ENCODE assay signal across 11 cellular contexts in genomic region chr2:174333502-174334277, GRCh38. TPM values are rescaled to one million over a fixed set of nuclear protein-coding genes. Genes with fewer than 3 reads are reported as not detected.
DNase-seq lines count a peak whose midpoint lies in the region; ATAC-seq lines count a peak whose summit lies in the region.
"Had no signal": no experiment of that assay in that cellular context is flagged by ENCODE, and none has a peak within 500 bp of the region (broad histone marks: within the 10 kb centered on the region; RNA-seq: fewer than 3 reads in every experiment).

No MANE protein-coding gene starts in this region.

- no peak for ATAC-seq in activated CD8-positive, alpha-beta T cell treated with anti-CD3 and anti-CD28 coated beads, Interleukin-2, amount 10 ng/mL, durations not matched to agents 7 days and 5 days

- peak; percentile 36 for DNase-seq in stimulated activated CD4-positive, alpha-beta T cell treated with anti-CD3 and anti-CD28 coated beads, Interleukin-15, amount 100 ng/mL, for 24 hours
- DNase-seq in stimulated activated CD4-positive, alpha-beta T cell treated with anti-CD3 and anti-CD28 coated beads, Interleukin-12 subunit alpha, Interleukin-12 subunit beta, amount 100 ng/mL, for 4 hours = no peak
- no peak for DNase-seq in activated CD8-positive, alpha-beta T cell treated with anti-CD3 and anti-CD28 coated beads, Interleukin-2, amount 10 ng/mL, durations not matched to agents 7 days and 5 days
- no peak for DNase-seq in effector CD8-positive, alpha-beta T cell (lab: John Stamatoyannopoulos, UW)
- DNase-seq in MG63 (no peak), SHP77 treated with DMSO at 0.1 percent for 48 hours (lab: John Stamatoyannopoulos, UW) (no peak), medulla oblongata (ENCODE audit: extremely low spot score) (no peak)
- DNase-seq: colonic mucosa, kidney, NCI-H2081 had no signal

- no peaks in the 10 kb centered on the region for H3K9me3 ChIP-seq in iPS-18c (ENCODE audit: control insufficient read depth, insufficient read depth, low read length)
- H3K9me3 ChIP-seq in MG63 = no peaks in the 10 kb centered on the region
- H3K9me3 ChIP-seq: colonic mucosa had no signal

- H3K27me3 Mint-ChIP-seq in activated CD8-positive, alpha-beta T cell treated with anti-CD3 and anti-CD28 coated beads, Interleukin-2, amount 10 ng/mL, durations not matched to agents 7 days and 5 days (ENCODE audit: low read depth) = peaks cover 77% of the 10 kb centered on the region

- peak overlapping the region; percentile 62 for H3K4me3 Mint-ChIP-seq in activated CD8-positive, alpha-beta T cell treated with anti-CD3 and anti-CD28 coated beads, Interleukin-2, amount 10 ng/mL, durations not matched to agents 7 days and 5 days

- CTCF ChIA-PET in activated CD8-positive, alpha-beta T cell treated with anti-CD3 and anti-CD28 coated beads, Interleukin-2, amount 10 ng/mL, durations not matched to agents 7 days and 5 days (lab: Charles Lee) = interaction anchor here (1.0 to 1.2 kb wide), 2 partner anchors 11 to 85 kb away, joined by 3 read pairs; partner anchors contain the start of gene OLA1

- H3K9me3 Mint-ChIP-seq in activated CD8-positive, alpha-beta T cell treated with anti-CD3 and anti-CD28 coated beads, Interleukin-2, amount 10 ng/mL, durations not matched to agents 7 days and 5 days (ENCODE audit: insufficient read depth) = no peaks in the 10 kb centered on the region

- H3K27ac Mint-ChIP-seq in activated CD8-positive, alpha-beta T cell treated with anti-CD3 and anti-CD28 coated beads, Interleukin-2, amount 10 ng/mL, durations not matched to agents 7 days and 5 days = peak overlapping the region; percentile 15

- H3K36me3 ChIP-seq in MG63 = no peaks in the 10 kb centered on the region
- H3K36me3 ChIP-seq: colonic mucosa had no signal

- peak overlapping the region; percentile 11; the same call in 1 of the 2 replicates for H3K4me3 ChIP-seq in iPS-18c (ENCODE audit: insufficient read depth, low read depth, low read length)
- H3K4me3 ChIP-seq in MG63 = no peak overlapping the region
- H3K4me3 ChIP-seq: colonic mucosa had no signal

- peaks cover 17% of the 10 kb centered on the region for H3K27me3 ChIP-seq in MG63

- POLR2A ChIA-PET in activated CD8-positive, alpha-beta T cell treated with anti-CD3 and anti-CD28 coated beads, Interleukin-2, amount 10 ng/mL, durations not matched to agents 7 days and 5 days (lab: Charles Lee) = no interaction called here

- peaks cover 5% of the 10 kb centered on the region for H3K36me3 Mint-ChIP-seq in activated CD8-positive, alpha-beta T cell treated with anti-CD3 and anti-CD28 coated beads, Interleukin-2, amount 10 ng/mL, durations not matched to agents 7 days and 5 days (ENCODE audit: low read depth)

- H3K4me1 Mint-ChIP-seq in activated CD8-positive, alpha-beta T cell treated with anti-CD3 and anti-CD28 coated beads, Interleukin-2, amount 10 ng/mL, durations not matched to agents 7 days and 5 days (ENCODE audit: low read depth) = peaks cover 40% of the 10 kb centered on the region

RNA-seq across cellular contexts. Expression of gene SP9, which starts 1.1 kb away (rescaled TPM):
- not detected for total RNA-seq in activated CD8-positive, alpha-beta T cell treated with anti-CD3 and anti-CD28 coated beads, Interleukin-2, amount 10 ng/mL, durations not matched to agents 7 days and 5 days
- total RNA-seq in MG63 (2014; rRNA removed; shearing (Covaris generic); ENCODE audit: low replicate concordance) = not detected in 2 replicates
- total RNA-seq: colonic mucosa, kidney had no signal
